24 cellular contexts compared by ENCODE assay signal in the genomic region with DNA sequence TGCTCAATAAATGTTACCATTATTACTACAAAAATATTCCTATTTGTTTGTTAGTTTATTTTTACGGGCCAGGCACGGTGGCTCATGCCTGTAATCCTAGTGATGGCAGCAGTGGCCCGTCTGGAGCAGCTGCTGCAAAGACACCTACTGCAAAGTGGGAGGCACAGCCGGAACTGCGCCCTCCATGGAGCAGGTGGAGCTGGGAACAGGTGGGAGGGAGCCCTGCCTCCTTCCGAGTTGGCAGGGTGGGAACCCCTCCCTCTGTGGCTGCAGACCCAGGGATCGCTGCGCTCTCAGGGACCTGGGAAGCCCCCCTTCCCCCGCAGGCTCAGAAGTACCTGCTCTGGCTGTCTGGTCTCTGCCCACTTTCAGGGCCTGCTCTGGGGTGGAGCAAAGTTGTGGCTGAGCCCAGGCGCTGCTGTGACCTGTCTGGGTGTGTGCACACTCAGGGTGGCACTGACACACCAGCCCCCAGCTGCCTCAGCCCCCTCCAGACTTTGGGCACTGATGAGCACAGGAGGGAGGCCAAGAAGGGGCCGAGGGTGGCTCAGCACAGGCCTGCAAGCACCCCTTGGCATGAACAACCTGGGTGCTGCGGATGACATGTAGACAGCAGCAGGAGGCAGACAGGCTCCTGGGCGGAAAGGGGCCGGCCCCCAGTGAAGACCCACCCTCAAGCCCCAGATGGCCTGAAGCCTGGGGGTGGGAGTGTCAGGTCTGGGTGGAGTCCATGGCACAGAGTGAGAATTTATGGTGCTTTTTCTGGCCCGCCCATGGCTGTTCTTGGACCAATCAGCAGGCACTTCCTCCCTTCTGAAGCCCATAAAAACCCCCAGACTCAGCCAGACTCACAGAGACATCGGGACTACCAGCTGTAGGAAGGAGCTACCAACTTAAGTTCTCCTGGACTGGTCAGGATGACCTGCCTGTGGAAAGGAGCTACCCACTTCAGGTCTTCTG.
"Had no signal": no experiment of that assay in that cellular context is flagged by ENCODE, and none has a peak within 500 bp of the region (broad histone marks: within the 10 kb centered on the region; RNA-seq: fewer than 3 reads in every experiment).

No MANE protein-coding gene starts in this region.

- H3K4me3 Mint-ChIP-seq: activated T-cell treated with anti-CD3 and anti-CD28 coated beads, Interleukin-2, amount 50 U/mL, for 72 hours; natural killer cell; T-helper 2 cell treated with Interferon-gamma antibody and Interleukin-4, amounts not matched to agents 5 μg/mL and 100 μg/mL, for 36 hours had no signal

- DNase-seq: activated CD4-positive, alpha-beta T cell treated with anti-CD3 and anti-CD28 coated beads for 4 hours; activated CD4-positive, alpha-beta T cell treated with anti-CD3 and anti-CD28 coated beads, Interleukin-2, amount 50 U/mL, for 4 hours; activated naive CD4-positive, alpha-beta T cell; activated T-cell treated with anti-CD3 and anti-CD28 coated beads for 4 hours; activated T-cell treated with anti-CD3 and anti-CD28 coated beads, Interleukin-2, amount 50 U/mL, for 72 hours; aorta; body of pancreas; cerebellar nuclear complex; colonic mucosa; effector CD8-positive, alpha-beta T cell; hypothalamus; kidney glomerular epithelial cell; lower lobe of right lung; mesenchymal stem cell; natural killer cell; posterior cingulate gyrus; right lobe of liver; stimulated activated CD4-positive, alpha-beta T cell treated with anti-CD3 and anti-CD28 coated beads, Interleukin-2, amount 100 ng/mL, for 48 hours; stimulated activated naive CD4-positive, alpha-beta T cell treated with Interleukin-2 at 50 U/mL for 16 hours had no signal

- H3K9me3 Mint-ChIP-seq: activated naive CD4-positive, alpha-beta T cell treated with anti-CD3 and anti-CD28 coated beads, Interleukin-2, amount 50 U/mL, for 72 hours; activated T-cell treated with anti-CD3 and anti-CD28 coated beads, Interleukin-2, amount 50 U/mL, for 72 hours; natural killer cell; T-helper 2 cell treated with Interferon-gamma antibody and Interleukin-4, amounts not matched to agents 5 μg/mL and 100 μg/mL, for 36 hours had no signal

- ATAC-seq: activated naive CD4-positive, alpha-beta T cell treated with anti-CD3 and anti-CD28 coated beads, Interleukin-2, amount 50 U/mL, for 72 hours; activated T-cell treated with anti-CD3 and anti-CD28 coated beads, Interleukin-2, amount 50 U/mL, for 72 hours; body of pancreas; gastroesophageal sphincter; left lobe of liver; lower lobe of right lung; natural killer cell; right lobe of liver had no signal

- H3K36me3 ChIP-seq: colonic mucosa, gastroesophageal sphincter, lower lobe of right lung, right lobe of liver, tibial nerve had no signal

- H3K36me3 Mint-ChIP-seq: activated naive CD4-positive, alpha-beta T cell treated with anti-CD3 and anti-CD28 coated beads, Interleukin-2, amount 50 U/mL, for 72 hours; natural killer cell had no signal

- H3K27me3 ChIP-seq: right lobe of liver had no signal

- H3K9me3 ChIP-seq: body of pancreas, colonic mucosa, gastroesophageal sphincter, lower lobe of right lung, right lobe of liver, tibial nerve had no signal

- H3K4me3 ChIP-seq: body of pancreas, colonic mucosa, gastroesophageal sphincter, lower lobe of right lung, right lobe of liver, tibial nerve had no signal

- H3K27ac ChIP-seq: body of pancreas, colonic mucosa, gastroesophageal sphincter, lower lobe of right lung, right lobe of liver, tibial nerve had no signal

- H3K4me1 ChIP-seq: colonic mucosa had no signal

- H3K27ac Mint-ChIP-seq: activated naive CD4-positive, alpha-beta T cell treated with anti-CD3 and anti-CD28 coated beads, Interleukin-2, amount 50 U/mL, for 72 hours; activated T-cell treated with anti-CD3 and anti-CD28 coated beads, Interleukin-2, amount 50 U/mL, for 72 hours; natural killer cell; T-helper 2 cell treated with Interferon-gamma antibody and Interleukin-4, amounts not matched to agents 5 μg/mL and 100 μg/mL, for 36 hours had no signal
